In genomic region chr1:227134686-227135314, GRCh38 we compare ENCODE assay signal across 20 cellular contexts.
DNase-seq lines count a peak whose midpoint lies in the region; ATAC-seq and TF ChIP-seq lines count a peak whose summit lies in the region.
"Had no signal": no experiment of that assay in that cellular context is flagged by ENCODE, and none has a peak within 500 bp of the region (broad histone marks: within the 10 kb centered on the region; RNA-seq: fewer than 3 reads in every experiment).

No MANE protein-coding gene starts in this region.

- no peaks in the 10 kb centered on the region for H3K4me1 ChIP-seq in HEK293 (ENCODE audit: control insufficient read depth, insufficient read depth, low read length)
- H3K4me1 ChIP-seq: A549, BLaER1 had no signal

- no peak for TF ChIP-seq CTCF in HEK293 (tag by site-specific recombination; IDR thresholded peaks at IDR 0.05)
- TF ChIP-seq CTCF in chondrocyte (IDR thresholded peaks at IDR 0.05), result no peak
- no peak for TF ChIP-seq CTCF in fibroblast of pulmonary artery (IDR thresholded peaks at IDR 0.05; ENCODE audit: low read length, missing control alignments)

- H3K4me3 Mint-ChIP-seq in chondrocyte (ENCODE audit: unreplicated experiment), result no peak overlapping the region
- H3K4me3 Mint-ChIP-seq: CD8-positive, alpha-beta T cell had no signal

- no peak overlapping the region for H3K4me3 ChIP-seq in HEK293 (ENCODE audit: low read depth, low read length)
- H3K4me3 ChIP-seq in fibroblast of pulmonary artery (replicated peaks; ENCODE audit: low read depth, low read length), result no peak overlapping the region
- H3K4me3 ChIP-seq: A549, BLaER1, PC-9 had no signal

- peaks cover 7% of the 10 kb centered on the region for H3K9me3 Mint-ChIP-seq in chondrocyte (ENCODE audit: low read depth)
- H3K9me3 Mint-ChIP-seq: CD8-positive, alpha-beta T cell had no signal

- CTCF ChIA-PET in HEK293 (lab: Yijun Ruan, JAX), result interaction anchor here (0.7 kb wide), 2 partner anchors 15 to 35 kb away, joined by 3 read pairs; no protein-coding TSS in a partner anchor

- H3K4me1 Mint-ChIP-seq in chondrocyte (ENCODE audit: low read depth), result peaks cover 56% of the 10 kb centered on the region

- no peak for ATAC-seq in GM18498 (IDR thresholded peaks at IDR 0.05; ENCODE audit: unreplicated experiment)
- ATAC-seq: A549; CD8-positive, alpha-beta T cell; SK-N-SH treated with all-trans-retinoic acid at 6 μM for 48 hours had no signal

- H3K36me3 Mint-ChIP-seq in chondrocyte (ENCODE audit: low read depth), result peaks cover 12% of the 10 kb centered on the region
- H3K36me3 Mint-ChIP-seq: CD8-positive, alpha-beta T cell had no signal

- no peaks in the 10 kb centered on the region for H3K27me3 Mint-ChIP-seq in chondrocyte (ENCODE audit: low read depth)

- H3K27ac Mint-ChIP-seq in chondrocyte (ENCODE audit: unreplicated experiment), result peak overlapping the region; percentile 89
- H3K27ac Mint-ChIP-seq: CD8-positive, alpha-beta T cell had no signal

- DNase-seq in chondrocyte (ENCODE audit: low spot score), result no peak
- peak; percentile 59 for DNase-seq in fibroblast of pulmonary artery (ENCODE audit: low read depth)
- peak; percentile 68 to 71 for DNase-seq in lung microvascular endothelial cell (ENCODE audit: low read depth in 2 of 2)
- no peak for DNase-seq in NCI-H82 treated with DMSO at 0.1 percent for 48 hours (lab: John Stamatoyannopoulos, UW; ENCODE audit: unreplicated experiment)
- no peak for DNase-seq in NCI-H187 (lab: John Stamatoyannopoulos, UW)
- DNase-seq in cerebellar nuclear complex (lab: John Stamatoyannopoulos, UW), result no peak
- DNase-seq: CD8-positive, alpha-beta T cell; HCEC 1CT; NCI-H1105; NCI-H1694; NCI-H510A treated with DMSO at 0.1 percent for 48 hours; NCI-H774; PC-9; SIG-M5 had no signal

- no peaks in the 10 kb centered on the region for H3K9me3 ChIP-seq in HEK293 (ENCODE audit: control insufficient read depth, insufficient read depth, low read depth, low read length)
- H3K9me3 ChIP-seq: A549, BLaER1 had no signal

- no peak overlapping the region for H3K27ac ChIP-seq in HEK293 (ENCODE audit: extremely low read depth, low read depth, low read length)
- H3K27ac ChIP-seq: A549, BLaER1, PC-9, RWPE1 had no signal

- peaks cover 0 to 10% of the 10 kb centered on the region in 2 experiments; a peak in 1 of 3 replicates for H3K36me3 ChIP-seq in HEK293 (ENCODE audit: control insufficient read depth in 2 of 2, insufficient read depth in 1 of 2, low read length in 2 of 2)
- H3K36me3 ChIP-seq: BLaER1 had no signal

- POLR2A ChIA-PET in HEK293 (lab: Yijun Ruan, JAX), result no interaction called here

TF ChIP-seq in HEK293, 187 proteins besides CTCF, POLR2A, EP300 and RAD21:
- peak; percentile 89 for TF ChIP-seq SCRT2 (tag by site-specific recombination; IDR thresholded peaks at IDR 0.05)
- TF ChIP-seq SCRT1 (tag by site-specific recombination; IDR thresholded peaks at IDR 0.05; ENCODE audit: borderline replicate concordance), result 0 out of 2 replicates have a peak, but pooled peaks have one; percentile 59
- TF ChIP-seq YY1 (tag by site-specific recombination; IDR thresholded peaks at IDR 0.05), result no peak

Comparison
In these comparisons a context has a peak if more than half of its experiments do, and no peak if none do; other contexts are left out.
1. DNase-seq: peak in fibroblast of pulmonary artery (single experiment) and lung microvascular endothelial cell (2 of 2); none in chondrocyte (single experiment), NCI-H82 treated with DMSO at 0.1 percent for 48 hours (single experiment), NCI-H187 (0 of 2) and cerebellar nuclear complex (0 of 2).